In the genomic region with DNA sequence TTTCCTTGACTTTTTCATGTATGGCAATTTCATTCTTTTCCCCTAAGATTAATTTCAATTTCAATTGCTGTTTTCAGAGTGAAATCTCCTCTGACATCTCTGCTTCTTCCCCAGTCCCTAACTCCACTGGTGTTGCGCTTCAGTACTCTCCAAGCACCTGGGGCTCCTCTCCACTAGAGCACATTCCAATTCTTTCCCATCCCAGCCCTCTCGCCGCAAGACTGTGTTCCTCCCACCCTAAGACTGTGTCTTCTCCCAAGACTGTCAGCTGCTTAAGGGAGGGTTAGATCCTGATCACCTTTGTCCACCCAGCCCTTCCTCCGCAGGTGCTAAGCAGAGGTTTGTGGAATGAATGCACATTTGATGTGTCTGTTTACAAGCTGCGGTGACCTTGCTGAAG, we compare ENCODE assay signal across 20 cellular contexts.
"Had no signal": no experiment of that assay in that cellular context is flagged by ENCODE, and none has a peak within 500 bp of the region (broad histone marks: within the 10 kb centered on the region; RNA-seq: fewer than 3 reads in every experiment).

No MANE protein-coding gene starts in this region.

- H3K4me3 ChIP-seq: coronary artery, left ventricle myocardium inferior, lower lobe of right lung, right lobe of liver, stomach, thyroid gland, vagina had no signal

- H3K27ac Mint-ChIP-seq: effector memory CD8-positive, alpha-beta T cell; natural killer cell; progenitor cell of endocrine pancreas had no signal

- H3K36me3 ChIP-seq: left ventricle myocardium inferior, lower lobe of right lung, right lobe of liver, stomach, thyroid gland, vagina had no signal

- H3K79me2 ChIP-seq: parathyroid adenoma had no signal

- H3K27me3 ChIP-seq: right lobe of liver, stomach, thyroid gland, vagina had no signal

- H3K9me3 Mint-ChIP-seq: effector memory CD8-positive, alpha-beta T cell; natural killer cell; neural crest cell had no signal

- H3K4me1 ChIP-seq: lower lobe of right lung, parathyroid adenoma, right lobe of liver, stomach, vagina had no signal

- ATAC-seq: effector memory CD8-positive, alpha-beta T cell; left cardiac atrium; lower lobe of right lung; natural killer cell; right lobe of liver had no signal

- H3K27ac ChIP-seq: coronary artery, left ventricle myocardium inferior, lower lobe of right lung, parathyroid adenoma, right lobe of liver, stomach, thyroid gland, vagina had no signal

- H3K27me3 Mint-ChIP-seq: effector memory CD8-positive, alpha-beta T cell had no signal

- H3K36me3 Mint-ChIP-seq: natural killer cell had no signal

- H3K4me3 Mint-ChIP-seq: effector memory CD8-positive, alpha-beta T cell; natural killer cell; neural crest cell had no signal

- H3K4me1 Mint-ChIP-seq: natural killer cell, neural crest cell had no signal

- H3K9me3 ChIP-seq: lower lobe of right lung, right lobe of liver, stomach, thyroid gland, vagina had no signal

- H2AFZ ChIP-seq: parathyroid adenoma had no signal

- DNase-seq: dermis blood vessel endothelial cell; effector memory CD8-positive, alpha-beta T cell; head of caudate nucleus; left cardiac atrium; left ventricle myocardium inferior; lower lobe of right lung; natural killer cell; right lobe of liver; small intestine; stimulated activated CD4-positive, alpha-beta T cell treated with anti-CD3 and anti-CD28 coated beads, Interleukin-15, amount 100 ng/mL, for 24 hours; stimulated activated CD4-positive, alpha-beta T cell treated with anti-CD3 and anti-CD28 coated beads, Interleukin-2, amount 100 ng/mL, for 48 hours; stimulated activated naive CD4-positive, alpha-beta T cell treated with Interleukin-2 at 50 U/mL for 16 hours; stomach; thyroid gland; trophoblast cell had no signal
